In genomic region chr2:176755537-176756135, GRCh38 we compare ENCODE assay signal across 21 cellular contexts.
"Had no signal": no experiment of that assay in that cellular context is flagged by ENCODE, and none has a peak within 500 bp of the region (broad histone marks: within the 10 kb centered on the region; RNA-seq: fewer than 3 reads in every experiment).

No MANE protein-coding gene starts in this region.

- DNase-seq: effector memory CD8-positive, alpha-beta T cell; erythroblast; foreskin keratinocyte; immature natural killer cell; left cardiac atrium; left ventricle myocardium inferior; lower lobe of right lung; natural killer cell; posterior cingulate gyrus; sigmoid colon; stimulated activated naive CD4-positive, alpha-beta T cell; stomach; substantia nigra; trophoblast cell had no signal

- H3K27ac ChIP-seq: foreskin keratinocyte, left ventricle myocardium inferior, lower lobe of right lung, right atrium auricular region, sigmoid colon, skin epidermis, stomach, thoracic aorta had no signal

- H3K9me3 ChIP-seq: left ventricle myocardium inferior, lower lobe of right lung, right atrium auricular region, sigmoid colon, stomach, thoracic aorta had no signal

- H3K27me3 ChIP-seq: foreskin keratinocyte, right atrium auricular region, sigmoid colon had no signal

- H3K4me1 ChIP-seq: foreskin keratinocyte, lower lobe of right lung had no signal

- ATAC-seq: effector memory CD8-positive, alpha-beta T cell; foreskin keratinocyte; left cardiac atrium; lower lobe of right lung; natural killer cell had no signal

- H3K4me3 Mint-ChIP-seq: dendritic cell treated with granulocyte-macrophage colony-stimulating factor and Interleukin-4, amounts not matched to agents 40 ng/mL and 50 ng/mL, for 4 days; effector memory CD8-positive, alpha-beta T cell; immature natural killer cell; memory B cell; mesothelial cell of epicardium; natural killer cell; neural crest cell had no signal

- H3K36me3 ChIP-seq: left ventricle myocardium inferior, lower lobe of right lung, right atrium auricular region, sigmoid colon, stomach, thoracic aorta had no signal

- H3K36me3 Mint-ChIP-seq: immature natural killer cell, memory B cell, mesothelial cell of epicardium had no signal

- H3K9me3 Mint-ChIP-seq: dendritic cell treated with granulocyte-macrophage colony-stimulating factor and Interleukin-4, amounts not matched to agents 40 ng/mL and 50 ng/mL, for 4 days; effector memory CD8-positive, alpha-beta T cell; immature natural killer cell; memory B cell; mesothelial cell of epicardium; natural killer cell; neural crest cell had no signal

- H3K27ac Mint-ChIP-seq: dendritic cell treated with granulocyte-macrophage colony-stimulating factor and Interleukin-4, amounts not matched to agents 40 ng/mL and 50 ng/mL, for 4 days; effector memory CD8-positive, alpha-beta T cell; immature natural killer cell; memory B cell; mesothelial cell of epicardium; natural killer cell had no signal

- H3K4me1 Mint-ChIP-seq: memory B cell had no signal

- H3K27me3 Mint-ChIP-seq: dendritic cell treated with granulocyte-macrophage colony-stimulating factor and Interleukin-4, amounts not matched to agents 40 ng/mL and 50 ng/mL, for 4 days had no signal

- H3K4me3 ChIP-seq: left ventricle myocardium inferior, lower lobe of right lung, right atrium auricular region, sigmoid colon, skin epidermis, stomach, thoracic aorta had no signal
